ENCODE assay signal across 28 cellular contexts in the genomic region with DNA sequence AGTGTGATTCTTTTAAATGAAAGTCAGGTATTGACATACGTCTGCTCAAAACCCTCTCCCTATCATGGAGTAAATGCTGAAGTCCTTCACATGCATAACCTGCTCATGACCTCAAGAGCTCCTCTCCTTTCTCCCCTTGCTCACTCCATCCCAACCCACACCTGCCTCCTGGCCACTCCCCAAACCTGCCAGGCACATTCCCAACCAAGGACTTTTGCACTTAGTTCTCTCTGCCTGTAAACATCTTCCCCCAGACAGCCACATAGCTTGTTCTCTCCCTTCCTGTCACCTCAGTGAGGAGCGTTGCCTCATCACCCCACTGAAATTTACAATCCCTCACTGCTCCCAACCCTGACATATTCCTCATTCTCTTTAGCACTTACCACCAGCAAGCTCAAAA. TPM values are rescaled to one million over a fixed set of nuclear protein-coding genes. Genes with fewer than 3 reads are reported as not detected.
DNase-seq lines count a peak whose midpoint lies in the region; ATAC-seq, FAIRE-seq and TF ChIP-seq lines count a peak whose summit lies in the region.
"Had no signal": no experiment of that assay in that cellular context is flagged by ENCODE, and none has a peak within 500 bp of the region (broad histone marks: within the 10 kb centered on the region; RNA-seq: fewer than 3 reads in every experiment).

No MANE protein-coding gene starts in this region.

- H3K4me1 Mint-ChIP-seq in type B pancreatic cell (ENCODE audit: unreplicated experiment) = peaks cover 5% of the 10 kb centered on the region
- H3K4me1 Mint-ChIP-seq: activated CD4-positive, alpha-beta T cell treated with anti-CD3 and anti-CD28 coated beads for 36 hours; central memory CD8-positive, alpha-beta T cell had no signal

- H3K27ac Mint-ChIP-seq in type B pancreatic cell = peak overlapping the region; percentile 0
- H3K27ac Mint-ChIP-seq: activated CD4-positive, alpha-beta T cell treated with anti-CD3 and anti-CD28 coated beads for 36 hours; activated naive CD8-positive, alpha-beta T cell treated with anti-CD3 and anti-CD28 coated beads, Interleukin-2, amount 10 ng/mL, durations not matched to agents 7 days and 5 days had no signal

- H3K14ac ChIP-seq in trophoblast cell (ENCODE audit: low read length) = no peak overlapping the region

- no peaks in the 10 kb centered on the region for H3K79me1 ChIP-seq in trophoblast cell (ENCODE audit: low read length)

- no peak overlapping the region for H4K91ac ChIP-seq in trophoblast cell (ENCODE audit: low read depth, low read length)

- no peaks in the 10 kb centered on the region for H4K20me1 ChIP-seq in HepG2 (ENCODE audit: insufficient read depth, low read length)

- H3K9me3 Mint-ChIP-seq in type B pancreatic cell = no peaks in the 10 kb centered on the region
- H3K9me3 Mint-ChIP-seq: activated naive CD8-positive, alpha-beta T cell treated with anti-CD3 and anti-CD28 coated beads, Interleukin-2, amount 10 ng/mL, durations not matched to agents 7 days and 5 days; CD8-positive, alpha-beta memory T cell; central memory CD8-positive, alpha-beta T cell had no signal

- no peak overlapping the region for H3K4me3 Mint-ChIP-seq in type B pancreatic cell
- H3K4me3 Mint-ChIP-seq: activated CD4-positive, alpha-beta T cell treated with anti-CD3 and anti-CD28 coated beads for 36 hours; activated naive CD8-positive, alpha-beta T cell treated with anti-CD3 and anti-CD28 coated beads, Interleukin-2, amount 10 ng/mL, durations not matched to agents 7 days and 5 days; central memory CD8-positive, alpha-beta T cell had no signal

- H3K4me2 ChIP-seq in HepG2 (ENCODE audit: low read depth, low read length) (peak overlapping the region; percentile 31), trophoblast cell (ENCODE audit: low read length) (no peak overlapping the region)

- H3K36me3 ChIP-seq in heart left ventricle = peaks cover 0 to 54% (median 20%) of the 10 kb centered on the region in 9 donors
- H3K36me3 ChIP-seq in HepG2 (replicated peaks in 1 of 2; ENCODE audit: control insufficient read depth in 1 of 2, insufficient read depth in 2 of 2, low read length in 2 of 2) = peaks cover 2 to 18% of the 10 kb centered on the region in 2 experiments
- H3K36me3 ChIP-seq in trophoblast cell (ENCODE audit: control insufficient read depth in 1 of 2, insufficient read depth in 2 of 2, low read length in 2 of 2) = peaks cover 3 to 14% of the 10 kb centered on the region in 2 experiments

- H3K27ac ChIP-seq in heart left ventricle (peak overlapping the region in 9 of 12 donors; percentile 19 to 67 (median 49)), HepG2 (ENCODE audit: extremely low read length, insufficient read depth, low read length) (peak overlapping the region; percentile 49), trophoblast cell (ENCODE audit: low read depth, low read length) (no peak overlapping the region)
- H3K27ac ChIP-seq: gastroesophageal sphincter, neutrophil, psoas muscle, tibial artery had no signal

- H3K27me3 ChIP-seq in heart left ventricle (no peaks in the 10 kb centered on the region), HepG2 (ENCODE audit: control insufficient read depth in 1 of 2, insufficient read depth in 2 of 2, low read length in 2 of 2) (no peaks in the 10 kb centered on the region), trophoblast cell (ENCODE audit: insufficient read depth, low read length) (no peaks in the 10 kb centered on the region)
- H3K27me3 ChIP-seq: gastroesophageal sphincter, neutrophil, tibial artery had no signal

- peak; percentile 76 for FAIRE-seq in HepG2 (lab: Jason Lieb, UNC)
- FAIRE-seq: A204.1, endothelial cell of umbilical vein, GM19239, keratinocyte had no signal

- no peak overlapping the region for H3K23ac ChIP-seq in trophoblast cell (ENCODE audit: low read length)

- in situ Hi-C loops in HepG2 (cut with HindIII; ENCODE audit: extremely low pct_ligation_motif_present, low pct_unique_long_range_greater_than_20kb) = no loop called here

- H3K79me2 ChIP-seq in HepG2 (ENCODE audit: insufficient read depth, low read length) (no peaks in the 10 kb centered on the region), trophoblast cell (ENCODE audit: control insufficient read depth, insufficient read depth, low read length, poor library complexity) (no peaks in the 10 kb centered on the region)

- TF ChIP-seq RAD21 in HepG2 (CRISPR knock-in tag; IDR thresholded peaks at IDR 0.05) = no peak

- H3K4me1 ChIP-seq in heart left ventricle (peaks cover 0 to 14% (median 0%) of the 10 kb centered on the region in 12 donors), HepG2 (ENCODE audit: insufficient read depth, low read length) (peaks cover 22% of the 10 kb centered on the region), trophoblast cell (ENCODE audit: control insufficient read depth in 1 of 2, insufficient read depth in 2 of 2, low read length in 2 of 2) (no peaks in the 10 kb centered on the region)
- H3K4me1 ChIP-seq: tibial artery had no signal

- TF ChIP-seq CTCF in heart left ventricle (IDR thresholded peaks at IDR 0.05) (no peak), HepG2 (CRISPR knock-in tag; IDR thresholded peaks at IDR 0.05) (no peak), type B pancreatic cell (conservative IDR thresholded peaks at IDR 0.05) (no peak)

- TF ChIP-seq POLR2A in heart left ventricle (IDR thresholded peaks at IDR 0.05) (no peak), HepG2 (IDR thresholded peaks at IDR 0.05; ENCODE audit: insufficient read depth in 1 of 2, low read depth in 2 of 2, low read length in 2 of 2) (no peak)

- H3K36me3 Mint-ChIP-seq in type B pancreatic cell = peaks cover 22% of the 10 kb centered on the region

- no peak overlapping the region for H4K12ac ChIP-seq in trophoblast cell (ENCODE audit: low read depth, low read length)

- no peak overlapping the region for H4K8ac ChIP-seq in trophoblast cell (ENCODE audit: low read depth, low read length)

- H3K18ac ChIP-seq in trophoblast cell (ENCODE audit: low read length) = no peak overlapping the region

- TF ChIP-seq EP300 in HepG2 (IDR thresholded peaks at IDR 0.05; ENCODE audit: low read depth in 2 of 2, low read length in 2 of 2) (no peak), HepG2 (CRISPR knock-in tag; IDR thresholded peaks at IDR 0.05; ENCODE audit: borderline replicate concordance) (no peak)

- H2BK120ac ChIP-seq in trophoblast cell (ENCODE audit: insufficient read depth, low read length, poor library complexity) = no peak overlapping the region

- no peak overlapping the region for H3K4me3 ChIP-seq in heart left ventricle
- H3K4me3 ChIP-seq in HepG2 (replicated peaks in 1 of 3; ENCODE audit: insufficient read depth in 1 of 3, low read depth in 2 of 3, low read length in 3 of 3) = no peak overlapping the region
- no peak overlapping the region for H3K4me3 ChIP-seq in trophoblast cell (ENCODE audit: low read depth, low read length)
- H3K4me3 ChIP-seq: gastroesophageal sphincter, psoas muscle, tibial artery had no signal

- H3K9ac ChIP-seq in HepG2 (ENCODE audit: insufficient read depth, low read depth, low read length) = no peak overlapping the region
- no peak overlapping the region for H3K9ac ChIP-seq in trophoblast cell (ENCODE audit: low read length)

- no peaks in the 10 kb centered on the region for H3K27me3 Mint-ChIP-seq in type B pancreatic cell
- H3K27me3 Mint-ChIP-seq: activated CD4-positive, alpha-beta T cell treated with anti-CD3 and anti-CD28 coated beads for 36 hours; activated naive CD8-positive, alpha-beta T cell treated with anti-CD3 and anti-CD28 coated beads, Interleukin-2, amount 10 ng/mL, durations not matched to agents 7 days and 5 days; CD8-positive, alpha-beta memory T cell; central memory CD8-positive, alpha-beta T cell had no signal

- POLR2A ChIA-PET in HepG2 (lab: Yijun Ruan, JAX) = interaction anchor here (0.7 to 2.0 kb wide), 5 partner anchors 8 to 255 kb away, joined by 3 to 21 read pairs (median 3); a partner anchor contains a TSS

- H2AK5ac ChIP-seq in trophoblast cell (ENCODE audit: low read length) = no peak overlapping the region

- no peak overlapping the region for H2BK5ac ChIP-seq in trophoblast cell (ENCODE audit: low read depth, low read length, poor library complexity)

- H3K9me3 ChIP-seq in heart left ventricle (no peaks in the 10 kb centered on the region), HepG2 (ENCODE audit: low read length) (no peaks in the 10 kb centered on the region), trophoblast cell (ENCODE audit: insufficient read depth, low read depth, low read length) (peaks cover 2% of the 10 kb centered on the region)
- H3K9me3 ChIP-seq: gastroesophageal sphincter, neutrophil, psoas muscle, tibial artery had no signal

- no peak overlapping the region for H2BK12ac ChIP-seq in trophoblast cell (ENCODE audit: low read length)

- CTCF ChIA-PET in HepG2 (lab: Yijun Ruan, JAX; ENCODE audit: low intra/inter-chr PET ratio, low total read pairs) = no interaction called here

- WGBS in heart left ventricle, 4 donors = 67 to 73% (median 69%) methylated on average over 2 of the region's 2 CpGs
- 37% methylated on average over 2 of the region's 2 CpGs for WGBS in HepG2 (ENCODE audit: low lambda C conversion rate)
- WGBS in trophoblast cell (ENCODE audit: extremely low coverage, insufficient coverage, insufficient read length) = no CpG with 5 or more reads among the region's 2 CpGs

- H3K4ac ChIP-seq in trophoblast cell (ENCODE audit: low read depth, low read length) = no peak overlapping the region

- intact Hi-C loops in Right ventricle myocardium superior (cut with DNase I) = no loop called here
- intact Hi-C loops in left cardiac atrium (cut with DNase I) = no loop called here
- intact Hi-C loops in heart left ventricle (cut with DNase I) = no loop called here
- intact Hi-C loops in HepG2 (cut with micrococcal nuclease; ENCODE audit: unreplicated experiment) = no loop called here
- intact Hi-C loops in posterior cingulate gyrus (cut with DNase I) = no loop called here

- ATAC-seq in Right ventricle myocardium superior (ENCODE audit: poor library complexity) = peak; percentile 39
- no peak for ATAC-seq in left cardiac atrium
- ATAC-seq in heart left ventricle = peak in 3 of 4 donors; percentile 21 to 33 (median 32)
- ATAC-seq in HepG2 = peak; percentile 91
- ATAC-seq: activated CD4-positive, alpha-beta T cell treated with anti-CD3 and anti-CD28 coated beads for 36 hours; gastroesophageal sphincter; HCT116 had no signal

- no peak overlapping the region for H2AFZ ChIP-seq in HepG2 (ENCODE audit: low read length)
- no peak overlapping the region for H2AFZ ChIP-seq in trophoblast cell (ENCODE audit: insufficient read depth, low read length, poor library complexity)

- no peak for DNase-seq in Right ventricle myocardium superior
- DNase-seq in left cardiac atrium = no peak
- DNase-seq in heart left ventricle = no peak
- DNase-seq in HepG2 (ENCODE audit: low spot score) = peak; percentile 55
- DNase-seq in type B pancreatic cell (ENCODE audit: extremely low spot score, unreplicated experiment) = no peak
- no peak for DNase-seq in COLO668 (lab: John Stamatoyannopoulos, UW; ENCODE audit: unreplicated experiment)
- DNase-seq in posterior cingulate gyrus = no peak
- no peak for DNase-seq in trophoblast cell
- DNase-seq: activated CD4-positive, alpha-beta T cell treated with anti-CD3 and anti-CD28 coated beads for 36 hours; activated gamma-delta T cell; activated naive CD8-positive, alpha-beta T cell treated with anti-CD3 and anti-CD28 coated beads, Interleukin-2, amount 10 ng/mL, durations not matched to agents 7 days and 5 days; activated T-cell treated with anti-CD3 and anti-CD28 coated beads, Interleukin-2, amount 50 U/mL, for 1 hour; CD8-positive, alpha-beta memory T cell; dermis blood vessel endothelial cell; DMS79 treated with DMSO at 0.1 percent for 48 hours; NCI-H1436; NCI-H345; psoas muscle; stimulated activated CD8-positive, alpha-beta memory T cell treated with anti-CD3 and anti-CD28 coated beads, Interleukin-4, amount 100 ng/mL, for 48 hours; tibial artery had no signal

- no TSS peak for BruUV-seq in HepG2 (replicated peaks; lab: Mats Ljungman, UMichigan)

RNA-seq across cellular contexts. Expression of a gene that starts 8.7 kb away (rescaled TPM):
- 17.4 TPM for total RNA-seq in Right ventricle myocardium superior
- total RNA-seq in left cardiac atrium = 10 to 100 TPM; 10.4 to 14.5 TPM
- 10 to 100 TPM in 7 of 9 donors, 1 to 10 TPM in 2; 8.6 to 21.0 (median 14.0) TPM for total RNA-seq in heart left ventricle
- 10 to 100 TPM in 1 of 2 donors, 1 to 10 TPM in 1; 6.5 to 12.1 TPM for polyA plus RNA-seq in heart left ventricle
- 14.6 and 17.8 TPM in 2 replicates for total RNA-seq in HepG2 (2016; rRNA removed; fragmentation: Illumina TruSeq; extraction: Trizol)
- 29.5 and 30.1 TPM in 2 replicates for total RNA-seq in HepG2 (2016; cell fraction: cytosol; rRNA removed; fragmentation: Illumina TruSeq; extraction: Trizol; ENCODE audit: low read depth)
- 15.1 and 15.7 TPM in 2 replicates for total RNA-seq in HepG2 (2016; cell fraction: insoluble cytoplasmic fraction; rRNA removed; fragmentation: Illumina TruSeq; extraction: Trizol)
- 29.7 and 31.0 TPM in 2 replicates for total RNA-seq in HepG2 (2016; cell fraction: membrane; rRNA removed; fragmentation: Illumina TruSeq; extraction: Trizol)
- total RNA-seq in HepG2 (2016; cell fraction: nucleus; rRNA removed; fragmentation: Illumina TruSeq; extraction: Trizol) = 12.8 and 14.0 TPM in 2 replicates
- 4.8 and 5.5 TPM in 2 replicates for polyA plus RNA-seq in HepG2 (2011; rRNA removed)
- polyA plus RNA-seq in HepG2 (2011; cell fraction: cytosol; rRNA removed) = 2.7 and 3.0 TPM in 2 replicates
- 1.7 and 2.6 TPM in 2 replicates for polyA plus RNA-seq in HepG2 (2011; cell fraction: nucleus; rRNA removed)
- polyA plus RNA-seq in HepG2 (2012) = 5.7 and 6.0 TPM in 2 replicates
- 25.5 and 31.1 TPM in 2 replicates for polyA plus RNA-seq in HepG2 (2016; cell fraction: cytosol; fragmentation: Illumina TruSeq; extraction: Trizol; ENCODE audit: low read depth)
- polyA plus RNA-seq in HepG2 (2016; cell fraction: insoluble cytoplasmic fraction; fragmentation: Illumina TruSeq; extraction: Trizol; ENCODE audit: low read depth) = 12.3 and 13.7 TPM in 2 replicates
- 23.9 and 28.6 TPM in 2 replicates for polyA plus RNA-seq in HepG2 (2016; cell fraction: membrane; fragmentation: Illumina TruSeq; extraction: Trizol; ENCODE audit: low read depth)
- 15.5 and 17.4 TPM in 2 replicates for polyA plus RNA-seq in HepG2 (2016; cell fraction: nucleus; fragmentation: Illumina TruSeq; extraction: Trizol; ENCODE audit: insufficient read depth, low read depth)
- 2.7 TPM in 2 replicates for polyA minus RNA-seq in HepG2 (2011; rRNA and poly(A)+ RNA removed; ENCODE audit: low replicate concordance)
- polyA minus RNA-seq in HepG2 (2011; cell fraction: cytosol; rRNA and poly(A)+ RNA removed) = 3.3 and 4.5 TPM in 2 replicates
- 8.5 and 9.9 TPM in 2 replicates for polyA minus RNA-seq in HepG2 (2011; cell fraction: nucleus; rRNA and poly(A)+ RNA removed)
- 14.7 and 15.4 TPM in 2 replicates for total RNA-seq in type B pancreatic cell (ENCODE audit: low replicate concordance)
- 4.8 and 5.4 TPM in 2 replicates for polyA plus RNA-seq in trophoblast cell (2013)

RNA-seq across cellular contexts. Expression of a gene that starts 33.9 kb away (rescaled TPM):
- total RNA-seq in Right ventricle myocardium superior (14.7 TPM), left cardiac atrium (10 to 100 TPM; 12.6 to 16.6 TPM), heart left ventricle (10 to 100 TPM in 6 of 9 donors, 1 to 10 TPM in 3; 9.3 to 15.5 (median 10.8) TPM), HepG2 (2016; rRNA removed; fragmentation: Illumina TruSeq; extraction: Trizol) (38.8 and 63.5 TPM in 2 replicates), type B pancreatic cell (ENCODE audit: low replicate concordance) (30.1 and 43.1 TPM in 2 replicates)
- polyA plus RNA-seq in heart left ventricle (1 to 10 TPM; 3.9 to 5.4 TPM), HepG2 (2011; rRNA removed) (11.8 and 14.6 TPM in 2 replicates)
- 1.1 and 2.4 TPM in 2 replicates for total RNA-seq in HepG2 (2016; cell fraction: cytosol; rRNA removed; fragmentation: Illumina TruSeq; extraction: Trizol; ENCODE audit: low read depth)
- total RNA-seq in HepG2 (2016; cell fraction: insoluble cytoplasmic fraction; rRNA removed; fragmentation: Illumina TruSeq; extraction: Trizol) = 40.3 and 58.9 TPM in 2 replicates
- total RNA-seq in HepG2 (2016; cell fraction: membrane; rRNA removed; fragmentation: Illumina TruSeq; extraction: Trizol) = 5.6 and 8.3 TPM in 2 replicates
- total RNA-seq in HepG2 (2016; cell fraction: nucleus; rRNA removed; fragmentation: Illumina TruSeq; extraction: Trizol) = 35.4 TPM in 2 replicates
- 5.4 and 7.9 TPM in 2 replicates for polyA plus RNA-seq in HepG2 (2011; cell fraction: cytosol; rRNA removed)
- 13.5 and 15.5 TPM in 2 replicates for polyA plus RNA-seq in HepG2 (2011; cell fraction: nucleus; rRNA removed)
- polyA plus RNA-seq in HepG2 (2012) = 9.6 and 15.3 TPM in 2 replicates
- polyA plus RNA-seq in HepG2 (2016; cell fraction: cytosol; fragmentation: Illumina TruSeq; extraction: Trizol; ENCODE audit: low read depth) = 0.28 and 0.40 TPM in 2 replicates
- polyA plus RNA-seq in HepG2 (2016; cell fraction: insoluble cytoplasmic fraction; fragmentation: Illumina TruSeq; extraction: Trizol; ENCODE audit: low read depth) = 20.4 and 22.1 TPM in 2 replicates
- 2.0 and 2.5 TPM in 2 replicates for polyA plus RNA-seq in HepG2 (2016; cell fraction: membrane; fragmentation: Illumina TruSeq; extraction: Trizol; ENCODE audit: low read depth)
- polyA plus RNA-seq in HepG2 (2016; cell fraction: nucleus; fragmentation: Illumina TruSeq; extraction: Trizol; ENCODE audit: insufficient read depth, low read depth) = 33.9 and 37.6 TPM in 2 replicates
- 25.7 and 34.6 TPM in 2 replicates for polyA minus RNA-seq in HepG2 (2011; rRNA and poly(A)+ RNA removed; ENCODE audit: low replicate concordance)
- polyA minus RNA-seq in HepG2 (2011; cell fraction: cytosol; rRNA and poly(A)+ RNA removed) = 17.3 and 18.2 TPM in 2 replicates
- polyA minus RNA-seq in HepG2 (2011; cell fraction: nucleus; rRNA and poly(A)+ RNA removed) = 30.4 and 37.5 TPM in 2 replicates
- 20.0 and 20.5 TPM in 2 replicates for polyA plus RNA-seq in trophoblast cell (2013)

Comparison
In these comparisons a context has a peak if more than half of its experiments do, and no peak if none do; other contexts are left out.
1. ATAC-seq: peak in Right ventricle myocardium superior (single experiment), heart left ventricle (3 of 4) and HepG2 (single experiment); none in left cardiac atrium (0 of 2).